2 cellular contexts compared by ENCODE assay signal in the genomic region with DNA sequence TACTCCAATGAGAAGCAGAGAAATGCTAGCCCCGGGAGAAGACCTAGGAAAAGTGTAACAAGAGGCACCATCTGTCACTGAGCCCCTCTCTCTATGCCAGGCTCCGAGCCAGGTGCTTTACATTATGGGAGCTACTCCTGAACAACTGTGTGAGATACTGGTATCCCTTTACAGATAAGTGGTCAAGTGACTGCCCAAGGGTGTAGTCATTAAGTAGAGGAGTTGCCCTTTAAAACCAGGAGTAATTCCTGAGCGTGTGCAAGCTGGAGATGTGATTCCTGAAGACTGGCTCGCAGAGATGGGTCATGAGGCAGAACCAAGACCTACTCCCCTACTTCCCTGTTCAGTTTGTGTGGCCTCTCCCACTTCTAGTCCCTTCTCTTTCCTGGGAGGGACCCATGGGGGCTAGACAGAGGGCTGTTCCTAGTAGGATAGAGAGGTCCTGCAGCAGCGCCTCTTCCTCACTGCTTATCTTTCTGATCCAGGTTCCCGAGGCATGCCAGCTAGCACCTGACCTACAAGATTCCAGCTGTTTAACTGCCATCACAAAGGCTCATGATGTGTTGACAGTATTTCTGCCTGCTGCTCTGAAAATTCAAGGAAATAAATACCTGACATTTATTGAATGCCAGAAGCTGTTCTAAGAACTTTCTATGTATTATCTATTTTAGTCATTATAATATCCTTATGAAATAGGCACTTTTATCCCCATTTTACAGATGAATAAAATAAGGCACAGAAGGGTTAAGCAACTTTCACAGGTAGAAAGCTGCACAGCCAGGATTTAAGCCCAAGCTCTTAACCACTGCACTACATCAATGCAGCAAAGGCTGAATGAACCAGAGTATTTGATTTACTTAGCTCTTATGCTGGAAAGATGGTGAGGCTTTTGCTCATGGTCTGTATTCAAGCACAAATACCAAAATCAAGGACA.
TF ChIP-seq lines count a peak whose summit lies in the region.

No MANE protein-coding gene starts in this region.

TF ChIP-seq in HEK293, 187 proteins besides CTCF, POLR2A, EP300 and RAD21 (continued from another document):
- TF ChIP-seq ZNF146 (tag by site-specific recombination; IDR thresholded peaks at IDR 0.05) = no peak
- TF ChIP-seq WT1 (tag by site-specific recombination; IDR thresholded peaks at IDR 0.05) = peak; percentile 64
- TF ChIP-seq ZNF843 (tag by site-specific recombination; IDR thresholded peaks at IDR 0.05) = 0 out of 2 replicates have a peak, but pooled peaks have one; percentile 10
- TF ChIP-seq, protein P1, sequence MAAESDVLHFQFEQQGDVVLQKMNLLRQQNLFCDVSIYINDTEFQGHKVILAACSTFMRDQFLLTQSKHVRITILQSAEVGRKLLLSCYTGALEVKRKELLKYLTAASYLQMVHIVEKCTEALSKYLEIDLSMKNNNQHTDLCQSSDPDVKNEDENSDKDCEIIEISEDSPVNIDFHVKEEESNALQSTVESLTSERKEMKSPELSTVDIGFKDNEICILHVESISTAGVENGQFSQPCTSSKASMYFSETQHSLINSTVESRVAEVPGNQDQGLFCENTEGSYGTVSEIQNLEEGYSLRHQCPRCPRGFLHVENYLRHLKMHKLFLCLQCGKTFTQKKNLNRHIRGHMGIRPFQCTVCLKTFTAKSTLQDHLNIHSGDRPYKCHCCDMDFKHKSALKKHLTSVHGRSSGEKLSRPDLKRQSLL (tag by site-specific recombination; IDR thresholded peaks at IDR 0.05) = peak; percentile 54; the same call in 1 of the 2 replicates

TF ChIP-seq in K562, 482 proteins besides CTCF, POLR2A, EP300 and RAD21 (continued from another document):
- TF ChIP-seq, protein P2, sequence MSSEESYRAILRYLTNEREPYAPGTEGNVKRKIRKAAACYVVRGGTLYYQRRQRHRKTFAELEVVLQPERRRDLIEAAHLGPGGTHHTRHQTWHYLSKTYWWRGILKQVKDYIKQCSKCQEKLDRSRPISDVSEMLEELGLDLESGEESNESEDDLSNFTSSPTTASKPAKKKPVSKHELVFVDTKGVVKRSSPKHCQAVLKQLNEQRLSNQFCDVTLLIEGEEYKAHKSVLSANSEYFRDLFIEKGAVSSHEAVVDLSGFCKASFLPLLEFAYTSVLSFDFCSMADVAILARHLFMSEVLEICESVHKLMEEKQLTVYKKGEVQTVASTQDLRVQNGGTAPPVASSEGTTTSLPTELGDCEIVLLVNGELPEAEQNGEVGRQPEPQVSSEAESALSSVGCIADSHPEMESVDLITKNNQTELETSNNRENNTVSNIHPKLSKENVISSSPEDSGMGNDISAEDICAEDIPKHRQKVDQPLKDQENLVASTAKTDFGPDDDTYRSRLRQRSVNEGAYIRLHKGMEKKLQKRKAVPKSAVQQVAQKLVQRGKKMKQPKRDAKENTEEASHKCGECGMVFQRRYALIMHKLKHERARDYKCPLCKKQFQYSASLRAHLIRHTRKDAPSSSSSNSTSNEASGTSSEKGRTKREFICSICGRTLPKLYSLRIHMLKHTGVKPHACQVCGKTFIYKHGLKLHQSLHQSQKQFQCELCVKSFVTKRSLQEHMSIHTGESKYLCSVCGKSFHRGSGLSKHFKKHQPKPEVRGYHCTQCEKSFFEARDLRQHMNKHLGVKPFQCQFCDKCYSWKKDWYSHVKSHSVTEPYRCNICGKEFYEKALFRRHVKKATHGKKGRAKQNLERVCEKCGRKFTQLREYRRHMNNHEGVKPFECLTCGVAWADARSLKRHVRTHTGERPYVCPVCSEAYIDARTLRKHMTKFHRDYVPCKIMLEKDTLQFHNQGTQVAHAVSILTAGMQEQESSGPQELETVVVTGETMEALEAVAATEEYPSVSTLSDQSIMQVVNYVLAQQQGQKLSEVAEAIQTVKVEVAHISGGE (CRISPR knock-in tag; IDR thresholded peaks at IDR 0.05) = peak in 1 of 3 experiments; percentile 53; a peak in 1 of 6 replicates
- no peak for TF ChIP-seq SPI1 (IDR thresholded peaks at IDR 0.05; ENCODE audit: borderline replicate concordance, low read depth, low read length)
- TF ChIP-seq, protein P3, sequence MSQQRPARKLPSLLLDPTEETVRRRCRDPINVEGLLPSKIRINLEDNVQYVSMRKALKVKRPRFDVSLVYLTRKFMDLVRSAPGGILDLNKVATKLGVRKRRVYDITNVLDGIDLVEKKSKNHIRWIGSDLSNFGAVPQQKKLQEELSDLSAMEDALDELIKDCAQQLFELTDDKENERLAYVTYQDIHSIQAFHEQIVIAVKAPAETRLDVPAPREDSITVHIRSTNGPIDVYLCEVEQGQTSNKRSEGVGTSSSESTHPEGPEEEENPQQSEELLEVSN (IDR thresholded peaks at IDR 0.05; ENCODE audit: borderline replicate concordance in 1 of 2, extremely low read depth in 1 of 2, insufficient read depth in 1 of 2, insufficient read length in 1 of 2, low read depth in 1 of 2, low read length in 1 of 2, poor library complexity in 1 of 2, severe bottlenecking in 1 of 2) = no peak
- TF ChIP-seq CBX5 (IDR thresholded peaks at IDR 0.05; ENCODE audit: borderline replicate concordance, low read depth) = no peak
- TF ChIP-seq, protein P4, sequence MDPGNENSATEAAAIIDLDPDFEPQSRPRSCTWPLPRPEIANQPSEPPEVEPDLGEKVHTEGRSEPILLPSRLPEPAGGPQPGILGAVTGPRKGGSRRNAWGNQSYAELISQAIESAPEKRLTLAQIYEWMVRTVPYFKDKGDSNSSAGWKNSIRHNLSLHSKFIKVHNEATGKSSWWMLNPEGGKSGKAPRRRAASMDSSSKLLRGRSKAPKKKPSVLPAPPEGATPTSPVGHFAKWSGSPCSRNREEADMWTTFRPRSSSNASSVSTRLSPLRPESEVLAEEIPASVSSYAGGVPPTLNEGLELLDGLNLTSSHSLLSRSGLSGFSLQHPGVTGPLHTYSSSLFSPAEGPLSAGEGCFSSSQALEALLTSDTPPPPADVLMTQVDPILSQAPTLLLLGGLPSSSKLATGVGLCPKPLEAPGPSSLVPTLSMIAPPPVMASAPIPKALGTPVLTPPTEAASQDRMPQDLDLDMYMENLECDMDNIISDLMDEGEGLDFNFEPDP (CRISPR knock-in tag; IDR thresholded peaks at IDR 0.05) = no peak
- peak; percentile 95 for TF ChIP-seq ADNP (tag; IDR thresholded peaks at IDR 0.05)
- peak; percentile 23 to 58; a peak in 2 of 4 replicates for TF ChIP-seq KDM1A (IDR thresholded peaks at IDR 0.05)
- peak; percentile 27; the same call in 1 of the 2 replicates for TF ChIP-seq TCF3 (CRISPR knock-in tag; IDR thresholded peaks at IDR 0.05)
- TF ChIP-seq SMAD4 (CRISPR knock-in tag; conservative IDR thresholded peaks at IDR 0.05) = no peak
- TF ChIP-seq RHOXF2B (CRISPR knock-in tag; conservative IDR thresholded peaks at IDR 0.05) = no peak
- peak; percentile 30; the same call in 1 of the 2 replicates for TF ChIP-seq CBFA2T2 (conservative IDR thresholded peaks at IDR 0.05)
- TF ChIP-seq, protein P5, sequence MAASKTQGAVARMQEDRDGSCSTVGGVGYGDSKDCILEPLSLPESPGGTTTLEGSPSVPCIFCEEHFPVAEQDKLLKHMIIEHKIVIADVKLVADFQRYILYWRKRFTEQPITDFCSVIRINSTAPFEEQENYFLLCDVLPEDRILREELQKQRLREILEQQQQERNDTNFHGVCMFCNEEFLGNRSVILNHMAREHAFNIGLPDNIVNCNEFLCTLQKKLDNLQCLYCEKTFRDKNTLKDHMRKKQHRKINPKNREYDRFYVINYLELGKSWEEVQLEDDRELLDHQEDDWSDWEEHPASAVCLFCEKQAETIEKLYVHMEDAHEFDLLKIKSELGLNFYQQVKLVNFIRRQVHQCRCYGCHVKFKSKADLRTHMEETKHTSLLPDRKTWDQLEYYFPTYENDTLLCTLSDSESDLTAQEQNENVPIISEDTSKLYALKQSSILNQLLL (CRISPR knock-in tag; IDR thresholded peaks at IDR 0.05; ENCODE audit: borderline replicate concordance) = no peak
- TF ChIP-seq CBFA2T3 (IDR thresholded peaks at IDR 0.05) = peak; percentile 65
- peak; percentile 30; the same call in 1 of the 2 replicates for TF ChIP-seq ARID1B (IDR thresholded peaks at IDR 0.05)
- TF ChIP-seq, protein P6, sequence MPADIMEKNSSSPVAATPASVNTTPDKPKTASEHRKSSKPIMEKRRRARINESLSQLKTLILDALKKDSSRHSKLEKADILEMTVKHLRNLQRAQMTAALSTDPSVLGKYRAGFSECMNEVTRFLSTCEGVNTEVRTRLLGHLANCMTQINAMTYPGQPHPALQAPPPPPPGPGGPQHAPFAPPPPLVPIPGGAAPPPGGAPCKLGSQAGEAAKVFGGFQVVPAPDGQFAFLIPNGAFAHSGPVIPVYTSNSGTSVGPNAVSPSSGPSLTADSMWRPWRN (IDR thresholded peaks at IDR 0.05; ENCODE audit: low read depth) = no peak
- TF ChIP-seq ZNF282 (CRISPR knock-in tag; IDR thresholded peaks at IDR 0.05) = no peak
- no peak for TF ChIP-seq NEUROD1 (IDR thresholded peaks at IDR 0.05; ENCODE audit: borderline replicate concordance, low read depth, low read length, partially characterized antibody)
- TF ChIP-seq, protein P7, sequence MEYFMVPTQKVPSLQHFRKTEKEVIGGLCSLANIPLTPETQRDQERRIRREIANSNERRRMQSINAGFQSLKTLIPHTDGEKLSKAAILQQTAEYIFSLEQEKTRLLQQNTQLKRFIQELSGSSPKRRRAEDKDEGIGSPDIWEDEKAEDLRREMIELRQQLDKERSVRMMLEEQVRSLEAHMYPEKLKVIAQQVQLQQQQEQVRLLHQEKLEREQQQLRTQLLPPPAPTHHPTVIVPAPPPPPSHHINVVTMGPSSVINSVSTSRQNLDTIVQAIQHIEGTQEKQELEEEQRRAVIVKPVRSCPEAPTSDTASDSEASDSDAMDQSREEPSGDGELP (CRISPR knock-in tag; IDR thresholded peaks at IDR 0.05; ENCODE audit: borderline replicate concordance) = 0 out of 2 replicates have a peak, but pooled peaks have one; percentile 16
- no peak for TF ChIP-seq ZNF274 (IDR thresholded peaks at IDR 0.05; ENCODE audit: borderline replicate concordance, low read depth, low read length)
- no peak for TF ChIP-seq TRIM24 (IDR thresholded peaks at IDR 0.05)
- 0 out of 2 replicates have a peak, but pooled peaks have one; percentile 23 for TF ChIP-seq CTBP1 (IDR thresholded peaks at IDR 0.05; ENCODE audit: borderline replicate concordance)
- TF ChIP-seq RBM39 (optimal IDR thresholded peaks at IDR 0.05; ENCODE audit: low read depth, low read length) = no peak
- no peak for TF ChIP-seq ZNF589 (CRISPR knock-in tag; IDR thresholded peaks at IDR 0.05; ENCODE audit: low read depth)
